Comparison of ENCODE assay signal across 8 cellular contexts in genomic region chr1:90045853-90046563, GRCh38. TPM values are rescaled to one million over a fixed set of nuclear protein-coding genes. Genes with fewer than 3 reads are reported as not detected.
A peak's percentile ranks its signal among the peaks of the same experiment; 100 is the strongest.
DNase-seq lines count a peak whose midpoint lies in the region; ATAC-seq and TF ChIP-seq lines count a peak whose summit lies in the region.

No MANE protein-coding gene starts in this region.

- H3K36me3 ChIP-seq in GM23248 (ENCODE audit: low read depth) (no peaks in the 10 kb centered on the region), PC-3 (ENCODE audit: low read depth, low read length) (no peaks in the 10 kb centered on the region), gastroesophageal sphincter (no peaks in the 10 kb centered on the region)

- TF ChIP-seq CTCF in PC-3 (conservative IDR thresholded peaks at IDR 0.05; ENCODE audit: low read depth, low read length) (peak; percentile 73), endothelial cell (IDR thresholded peaks at IDR 0.05; ENCODE audit: unreplicated experiment) (peak; percentile 51), gastroesophageal sphincter (IDR thresholded peaks at IDR 0.05) (peak in 1 of 4 experiments; percentile 41)

- CTCF ChIA-PET in PC-3 (lab: Charles Lee), result no interaction called here

- ATAC-seq in PC-3 (peak; percentile 77), Right ventricle myocardium inferior (no peak), gastroesophageal sphincter (no peak)

- H3F3A ChIP-seq in GM23248 (ENCODE audit: insufficient read depth) (no peaks in the 10 kb centered on the region), PC-3 (ENCODE audit: low read length, unreplicated experiment) (no peaks in the 10 kb centered on the region)

- no peaks in the 10 kb centered on the region for H4K20me1 ChIP-seq in GM23248 (ENCODE audit: insufficient read depth)
- H4K20me1 ChIP-seq in PC-3 (ENCODE audit: low read length), result no peaks in the 10 kb centered on the region

- H3K79me2 ChIP-seq in GM23248 (ENCODE audit: insufficient read depth) (no peaks in the 10 kb centered on the region), PC-3 (ENCODE audit: low read length) (no peaks in the 10 kb centered on the region)

- peaks cover 9% of the 10 kb centered on the region for H3K4me1 Mint-ChIP-seq in endothelial cell (ENCODE audit: unreplicated experiment)

- POLR2A ChIA-PET in PC-3 (lab: Charles Lee; ENCODE audit: unreplicated experiment), result no interaction called here

- H3K9ac ChIP-seq in GM23248 (no peak overlapping the region), PC-3 (ENCODE audit: low read length) (no peak overlapping the region)

- H3K9me2 ChIP-seq in GM23248 (ENCODE audit: insufficient read depth) (no peaks in the 10 kb centered on the region), PC-3 (replicated peaks; ENCODE audit: low read length) (no peaks in the 10 kb centered on the region)

- H3K27ac ChIP-seq in GM23248 (no peak overlapping the region), PC-3 (ENCODE audit: low read length) (no peak overlapping the region), gastroesophageal sphincter (no peak overlapping the region)

- in situ Hi-C loops in GM23248 (cut with MboI), result no loop called here

- 0 out of 2 replicates have a peak, but pooled peaks cover 3% of the 10 kb centered on the region for H3K27me3 ChIP-seq in GM23248 (replicated peaks; ENCODE audit: insufficient read depth)
- H3K27me3 ChIP-seq in PC-3 (ENCODE audit: low read length), result peaks cover 18% of the 10 kb centered on the region
- peaks cover 7% of the 10 kb centered on the region for H3K27me3 ChIP-seq in gastroesophageal sphincter

- 1 to 6% methylated on average over 2 of the region's 2 CpGs for WGBS in GM23248 (ENCODE audit: low coverage in 1 of 2, low lambda C conversion rate in 2 of 2, missing lambda C conversion rate in 2 of 2), 2 experiments
- WGBS in gastroesophageal sphincter (ENCODE audit: low coverage in 1 of 2), 2 donors, result 29 to 34% methylated on average over 2 of the region's 2 CpGs

- H3K9me3 ChIP-seq in GM23248 (ENCODE audit: low read depth) (no peaks in the 10 kb centered on the region), PC-3 (ENCODE audit: low read length) (no peaks in the 10 kb centered on the region), gastroesophageal sphincter (no peaks in the 10 kb centered on the region)

- peaks cover 2% of the 10 kb centered on the region for H3K27me3 Mint-ChIP-seq in endothelial cell (ENCODE audit: unreplicated experiment)

- H3K4me3 ChIP-seq in GM23248 (no peak overlapping the region), PC-3 (ENCODE audit: low read length) (no peak overlapping the region), gastroesophageal sphincter (no peak overlapping the region)

- H3K27ac Mint-ChIP-seq in endothelial cell (ENCODE audit: unreplicated experiment), result peak overlapping the region; percentile 80

- peak; percentile 3 for DNase-seq in COLO829 (ENCODE audit: low spot score)
- DNase-seq in GM23248, result peak; percentile 38
- DNase-seq in PC-3, result peak; percentile 50
- peak; percentile 45 for DNase-seq in endothelial cell (ENCODE audit: low spot score)
- DNase-seq in putamen (ENCODE audit: low spot score), result peak; percentile 1
- no peak for DNase-seq in GF-D8 (lab: John Stamatoyannopoulos, UW)
- no peak for DNase-seq in Right ventricle myocardium inferior (ENCODE audit: missing footprints)

- no peak for TF ChIP-seq EP300 in gastroesophageal sphincter (IDR thresholded peaks at IDR 0.05)

- H3K4me3 Mint-ChIP-seq in endothelial cell (ENCODE audit: unreplicated experiment), result no peak overlapping the region

- H2AFZ ChIP-seq in GM23248, result no peak overlapping the region
- no peak overlapping the region for H2AFZ ChIP-seq in PC-3 (ENCODE audit: low read length)

- intact Hi-C loops in PC-3 (cut with micrococcal nuclease), result loop anchor here (2.0 to 5.0 kb wide), 2 partner anchors 1233 to 1356 kb away; partner anchors contain the start of gene HFM1
- intact Hi-C loops in Right ventricle myocardium inferior (cut with DNase I), result no loop called here

- H3K36me3 Mint-ChIP-seq in endothelial cell (ENCODE audit: low read depth, unreplicated experiment), result no peaks in the 10 kb centered on the region

- H3K4me2 ChIP-seq in GM23248 (ENCODE audit: unreplicated experiment) (no peak overlapping the region), PC-3 (ENCODE audit: low read length) (no peak overlapping the region)

- H3K9me3 Mint-ChIP-seq in endothelial cell (ENCODE audit: unreplicated experiment), result no peaks in the 10 kb centered on the region

- no peak for TF ChIP-seq POLR2A in gastroesophageal sphincter (IDR thresholded peaks at IDR 0.05)

- no TSS peak for BruUV-seq in PC-3 (replicated peaks; lab: Mats Ljungman, UMichigan)

- H3K4me1 ChIP-seq in GM23248 (ENCODE audit: insufficient read depth), result no peaks in the 10 kb centered on the region
- H3K4me1 ChIP-seq in PC-3 (ENCODE audit: insufficient read depth, low read length), result no peaks in the 10 kb centered on the region
- no peaks in the 10 kb centered on the region for H3K4me1 ChIP-seq in gastroesophageal sphincter

RNA-seq across cellular contexts. Expression of gene ZNF326, which starts 51.1 kb away (rescaled TPM):
- 5.2 and 5.6 TPM in 2 replicates for total RNA-seq in GM23248 (2014; rRNA removed; shearing (Covaris generic))
- 17.2 and 17.7 TPM in 2 replicates for polyA plus RNA-seq in GM23248 (2016; fragmentation: Nextera tagmentation; extraction: Ambion mirVana)
- total RNA-seq in PC-3 (2014; rRNA removed) (7.2 and 12.7 TPM in 2 replicates), endothelial cell (ENCODE audit: unreplicated experiment) (36.5 TPM), Right ventricle myocardium inferior (17.4 TPM), gastroesophageal sphincter (10 to 100 TPM in 2 of 4 donors, 1 to 10 TPM in 2; 8.2 to 22.7 (median 14.1) TPM)

Comparison
In these comparisons a context has a peak if more than half of its experiments do, and no peak if none do; other contexts are left out.
1. DNase-seq: peak in COLO829 (single experiment), GM23248 (single experiment), PC-3 (single experiment), endothelial cell (single experiment) and putamen (single experiment); none in GF-D8 (single experiment) and Right ventricle myocardium inferior (single experiment).